8 cellular contexts compared by ENCODE assay signal in genomic region chr5:108773330-108773729, GRCh38.
"Had no signal": no experiment of that assay in that cellular context is flagged by ENCODE, and none has a peak within 500 bp of the region (broad histone marks: within the 10 kb centered on the region; RNA-seq: fewer than 3 reads in every experiment).

No MANE protein-coding gene starts in this region.

- H3K4me3 ChIP-seq: GM12878 had no signal

- ATAC-seq: GM12878 had no signal

- DNase-seq: GDM1, GF-D8 had no signal

- FAIRE-seq: G401.6, GM12878, GM12891, GM12892, GM18507, GM19239 had no signal
